ENCODE assay signal across 20 cellular contexts in the genomic region with DNA sequence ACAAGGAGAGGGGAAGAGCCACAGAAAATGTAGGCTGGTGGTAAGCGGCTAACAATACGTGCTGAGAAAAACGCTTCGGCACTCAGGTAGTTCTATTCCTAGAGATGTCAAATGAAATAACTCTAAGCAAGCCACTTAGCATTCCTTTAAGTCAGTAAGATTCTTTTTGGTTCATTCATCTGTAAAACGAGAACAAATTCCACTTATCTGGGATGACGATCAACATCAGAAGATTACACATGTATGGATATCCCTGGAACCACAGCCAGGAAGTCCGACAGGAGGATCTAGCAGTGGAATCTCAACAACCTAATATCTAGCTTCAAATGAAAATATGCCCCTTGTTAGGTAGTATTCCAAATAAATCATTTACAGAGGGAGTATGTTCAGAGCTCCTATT.
"Had no signal": no experiment of that assay in that cellular context is flagged by ENCODE, and none has a peak within 500 bp of the region (broad histone marks: within the 10 kb centered on the region; RNA-seq: fewer than 3 reads in every experiment).

No MANE protein-coding gene starts in this region.

- H3K4me3 ChIP-seq: coronary artery, dorsolateral prefrontal cortex, gastrocnemius medialis, left lung, lung, spleen, transverse colon, uterus had no signal

- H3K9me3 ChIP-seq: gastrocnemius medialis, left lung, spleen, transverse colon, uterus had no signal

- H3K27ac ChIP-seq: coronary artery, gastrocnemius medialis, left lung, spleen, transverse colon, uterus had no signal

- ATAC-seq: gastrocnemius medialis, left lung, right cardiac atrium had no signal

- H3K27me3 ChIP-seq: gastrocnemius medialis, left lung, transverse colon, uterus had no signal

- H3K36me3 ChIP-seq: gastrocnemius medialis, left lung, spleen, transverse colon, uterus had no signal

- DNase-seq: activated B cell treated with CpG ODN at 0.5 μM for 24 hours; activated CD8-positive, alpha-beta memory T cell treated with anti-CD3 and anti-CD28 coated beads for 24 hours; activated effector memory CD4-positive, alpha-beta T cell treated with Interleukin-2 at 50 U/mL for 16 hours; activated naive CD4-positive, alpha-beta T cell treated with Interleukin-2 at 50 U/mL for 16 hours; dorsolateral prefrontal cortex; effector memory CD4-positive, alpha-beta T cell; gastrocnemius medialis; glutamatergic neuron; hippocampal formation; left lung; occipital lobe; spleen; stimulated activated CD4-positive, alpha-beta T cell treated with anti-CD3 and anti-CD28 coated beads, Interleukin-2, amount 100 ng/mL, for 48 hours; stimulated activated naive CD4-positive, alpha-beta T cell treated with Interleukin-2 at 50 U/mL for 16 hours; T-helper 1 cell; transverse colon; uterus had no signal
